ENCODE assay signal across 8 cellular contexts in the genomic region with DNA sequence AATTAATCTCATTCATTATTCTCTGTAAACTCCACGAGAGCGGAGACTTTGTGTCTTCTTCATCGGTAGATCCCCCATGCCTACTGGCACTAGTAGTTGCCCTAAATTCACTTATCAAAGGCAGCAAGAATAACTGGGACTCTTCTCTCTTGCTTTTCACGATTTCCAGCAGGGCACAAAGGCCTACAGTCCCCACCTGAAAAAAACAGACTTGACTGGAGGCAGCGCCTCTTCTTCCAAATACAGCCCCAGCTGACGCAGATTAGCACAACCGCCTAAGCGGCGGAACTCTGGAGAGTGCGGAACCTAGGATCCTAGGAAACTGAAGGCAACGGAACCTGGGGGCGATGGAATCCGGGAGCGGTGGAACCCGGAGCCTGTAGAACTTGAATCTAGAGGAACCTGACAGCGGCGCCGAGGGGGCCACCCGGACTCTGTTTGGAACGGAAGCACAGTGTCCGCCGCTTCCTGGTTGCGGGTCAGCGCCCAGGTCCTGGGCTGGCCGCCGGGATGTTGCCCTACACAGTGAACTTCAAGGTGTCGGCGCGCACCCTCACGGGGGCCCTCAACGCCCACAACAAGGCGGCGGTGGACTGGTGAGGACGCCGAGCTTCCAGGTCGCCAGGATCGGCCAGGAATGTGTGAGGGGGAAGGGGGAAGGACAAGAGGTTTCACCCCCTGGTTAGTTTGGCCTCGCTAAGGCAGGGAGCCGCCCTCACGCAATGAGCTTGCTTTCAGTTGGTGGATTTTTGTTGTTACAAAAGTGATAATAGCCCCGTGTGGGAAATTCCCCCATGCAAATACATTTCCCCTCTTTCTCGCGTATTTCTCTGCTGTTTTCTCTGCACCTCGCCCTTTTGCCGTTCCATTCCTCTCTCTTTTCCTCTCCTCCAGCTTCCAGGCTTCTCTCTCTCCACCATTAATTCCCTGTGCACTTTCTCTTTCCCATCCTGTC. TPM values are rescaled to one million over a fixed set of nuclear protein-coding genes. Genes with fewer than 3 reads are reported as not detected.
DNase-seq lines count a peak whose midpoint lies in the region; ATAC-seq and TF ChIP-seq lines count a peak whose summit lies in the region.

A gene with protein sequence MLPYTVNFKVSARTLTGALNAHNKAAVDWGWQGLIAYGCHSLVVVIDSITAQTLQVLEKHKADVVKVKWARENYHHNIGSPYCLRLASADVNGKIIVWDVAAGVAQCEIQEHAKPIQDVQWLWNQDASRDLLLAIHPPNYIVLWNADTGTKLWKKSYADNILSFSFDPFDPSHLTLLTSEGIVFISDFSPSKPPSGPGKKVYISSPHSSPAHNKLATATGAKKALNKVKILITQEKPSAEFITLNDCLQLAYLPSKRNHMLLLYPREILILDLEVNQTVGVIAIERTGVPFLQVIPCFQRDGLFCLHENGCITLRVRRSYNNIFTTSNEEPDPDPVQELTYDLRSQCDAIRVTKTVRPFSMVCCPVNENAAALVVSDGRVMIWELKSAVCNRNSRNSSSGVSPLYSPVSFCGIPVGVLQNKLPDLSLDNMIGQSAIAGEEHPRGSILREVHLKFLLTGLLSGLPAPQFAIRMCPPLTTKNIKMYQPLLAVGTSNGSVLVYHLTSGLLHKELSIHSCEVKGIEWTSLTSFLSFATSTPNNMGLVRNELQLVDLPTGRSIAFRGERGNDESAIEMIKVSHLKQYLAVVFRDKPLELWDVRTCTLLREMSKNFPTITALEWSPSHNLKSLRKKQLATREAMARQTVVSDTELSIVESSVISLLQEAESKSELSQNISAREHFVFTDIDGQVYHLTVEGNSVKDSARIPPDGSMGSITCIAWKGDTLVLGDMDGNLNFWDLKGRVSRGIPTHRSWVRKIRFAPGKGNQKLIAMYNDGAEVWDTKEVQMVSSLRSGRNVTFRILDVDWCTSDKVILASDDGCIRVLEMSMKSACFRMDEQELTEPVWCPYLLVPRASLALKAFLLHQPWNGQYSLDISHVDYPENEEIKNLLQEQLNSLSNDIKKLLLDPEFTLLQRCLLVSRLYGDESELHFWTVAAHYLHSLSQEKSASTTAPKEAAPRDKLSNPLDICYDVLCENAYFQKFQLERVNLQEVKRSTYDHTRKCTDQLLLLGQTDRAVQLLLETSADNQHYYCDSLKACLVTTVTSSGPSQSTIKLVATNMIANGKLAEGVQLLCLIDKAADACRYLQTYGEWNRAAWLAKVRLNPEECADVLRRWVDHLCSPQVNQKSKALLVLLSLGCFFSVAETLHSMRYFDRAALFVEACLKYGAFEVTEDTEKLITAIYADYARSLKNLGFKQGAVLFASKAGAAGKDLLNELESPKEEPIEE (plus strand): TSS at position 452 of the 955 bp plus-strand sequence. CDS start 59 bp downstream, at position 511.

- no peaks in the 10 kb centered on the region for H3K27me3 ChIP-seq in CD4-positive, CD25-positive, alpha-beta regulatory T cell (ENCODE audit: control insufficient read depth, insufficient read depth, low read length)

- DNase-seq in CD4-positive, CD25-positive, alpha-beta regulatory T cell, result peak; percentile 45 to 84 (median 59)
- peak; percentile 98 for DNase-seq in NCI-H82 (lab: John Stamatoyannopoulos, UW)
- DNase-seq in activated CD4-positive, alpha-beta memory T cell treated with anti-CD3 and anti-CD28 coated beads, Interleukin-2, amount 10 ng/mL, durations not matched to agents 7 days and 5 days, result peak; percentile 76
- peak; percentile 91 for DNase-seq in ecto neural progenitor cell (ENCODE audit: low spot score)
- peak; percentile 83 to 97 for DNase-seq in lower leg skin (ENCODE audit: low spot score in 2 of 2)
- peak; percentile 49 to 68 for DNase-seq in stimulated activated CD4-positive, alpha-beta T cell treated with anti-CD3 and anti-CD28 coated beads, Interleukin-4, amount 100 ng/mL, for 4 hours

- H3K36me3 ChIP-seq in CD4-positive, CD25-positive, alpha-beta regulatory T cell (ENCODE audit: control insufficient read depth, insufficient read depth, low read length), result peaks cover 8% of the 10 kb centered on the region

- H3K4me3 Mint-ChIP-seq in CD4-positive, CD25-positive, alpha-beta regulatory T cell, result peak within 1 kb of the TSS; percentile 98 to 99 (median 99)
- peak within 1 kb of the TSS; percentile 100 for H3K4me3 Mint-ChIP-seq in activated CD4-positive, alpha-beta memory T cell treated with anti-CD3 and anti-CD28 coated beads, Interleukin-2, amount 10 ng/mL, durations not matched to agents 7 days and 5 days

- intact Hi-C loops in lower leg skin (cut with DNase I; ENCODE audit: low total_unique reads), result no loop called here

- H3K36me3 Mint-ChIP-seq in CD4-positive, CD25-positive, alpha-beta regulatory T cell, result peaks cover 18% of the 10 kb centered on the region
- H3K36me3 Mint-ChIP-seq in activated CD4-positive, alpha-beta memory T cell treated with anti-CD3 and anti-CD28 coated beads, Interleukin-2, amount 10 ng/mL, durations not matched to agents 7 days and 5 days (ENCODE audit: low read depth), result peaks cover 31% of the 10 kb centered on the region

- peak; percentile 83 to 86 for ATAC-seq in CD4-positive, CD25-positive, alpha-beta regulatory T cell (ENCODE audit: low read depth in 2 of 2)
- ATAC-seq in GM19397 (IDR thresholded peaks at IDR 0.05; ENCODE audit: unreplicated experiment) (peak; percentile 97), HG03565 (IDR thresholded peaks at IDR 0.05; ENCODE audit: unreplicated experiment) (peak; percentile 86)

- peaks cover 0 to 2% (median 0%) of the 10 kb centered on the region in 7 donors for H3K9me3 Mint-ChIP-seq in CD4-positive, CD25-positive, alpha-beta regulatory T cell
- peaks cover 2% of the 10 kb centered on the region for H3K9me3 Mint-ChIP-seq in activated CD4-positive, alpha-beta memory T cell treated with anti-CD3 and anti-CD28 coated beads, Interleukin-2, amount 10 ng/mL, durations not matched to agents 7 days and 5 days

- TF ChIP-seq POLR2A in lower leg skin (IDR thresholded peaks at IDR 0.05), result no peak

- POLR2A ChIA-PET in activated CD4-positive, alpha-beta memory T cell treated with anti-CD3 and anti-CD28 coated beads, Interleukin-2, amount 10 ng/mL, durations not matched to agents 7 days and 5 days (lab: Charles Lee), result interaction anchor here (0.6 to 1.9 kb wide), 6 partner anchors 10 to 1513 kb away, joined by 3 to 6 read pairs (median 3); a partner anchor contains a TSS

- peaks cover 0 to 5% of the 10 kb centered on the region in 2 experiments for H3K9me3 ChIP-seq in CD4-positive, CD25-positive, alpha-beta regulatory T cell (ENCODE audit: control insufficient read depth in 2 of 2, low read length in 2 of 2)

- peaks cover 22% of the 10 kb centered on the region for H3K4me1 ChIP-seq in CD4-positive, CD25-positive, alpha-beta regulatory T cell (ENCODE audit: control insufficient read depth, insufficient read depth, low read length, poor library complexity, severe bottlenecking)

- no peak for TF ChIP-seq CTCF in lower leg skin (IDR thresholded peaks at IDR 0.05)

- peak within 1 kb of the TSS; percentile 98 to 99 (median 98) for H3K27ac Mint-ChIP-seq in CD4-positive, CD25-positive, alpha-beta regulatory T cell
- H3K27ac Mint-ChIP-seq in activated CD4-positive, alpha-beta memory T cell treated with anti-CD3 and anti-CD28 coated beads, Interleukin-2, amount 10 ng/mL, durations not matched to agents 7 days and 5 days, result peak within 1 kb of the TSS; percentile 91

- peak within 1 kb of the TSS; percentile 81 for H3K27ac ChIP-seq in CD4-positive, CD25-positive, alpha-beta regulatory T cell (ENCODE audit: insufficient read depth, low read length, poor library complexity, severe bottlenecking)

- peak within 1 kb of the TSS; percentile 90 for H3K4me3 ChIP-seq in CD4-positive, CD25-positive, alpha-beta regulatory T cell (ENCODE audit: low read depth, low read length)
- H3K4me3 ChIP-seq in lower leg skin (ENCODE audit: low read depth, poor library complexity, severe bottlenecking), result peak within 1 kb of the TSS; percentile 89

- H3K27me3 Mint-ChIP-seq in CD4-positive, CD25-positive, alpha-beta regulatory T cell, result no peaks in the 10 kb centered on the region
- H3K27me3 Mint-ChIP-seq in activated CD4-positive, alpha-beta memory T cell treated with anti-CD3 and anti-CD28 coated beads, Interleukin-2, amount 10 ng/mL, durations not matched to agents 7 days and 5 days, result no peaks in the 10 kb centered on the region

- CTCF ChIA-PET in activated CD4-positive, alpha-beta memory T cell treated with anti-CD3 and anti-CD28 coated beads, Interleukin-2, amount 10 ng/mL, durations not matched to agents 7 days and 5 days (lab: Charles Lee), result no interaction called here

- peaks cover 22 to 64% (median 44%) of the 10 kb centered on the region in 4 donors for H3K4me1 Mint-ChIP-seq in CD4-positive, CD25-positive, alpha-beta regulatory T cell
- H3K4me1 Mint-ChIP-seq in activated CD4-positive, alpha-beta memory T cell treated with anti-CD3 and anti-CD28 coated beads, Interleukin-2, amount 10 ng/mL, durations not matched to agents 7 days and 5 days, result peaks cover 39% of the 10 kb centered on the region

- 3 to 5% methylated on average over 38 to 44 of the region's 45 CpGs for WGBS in lower leg skin, 2 donors

RNA-seq across cellular contexts. Expression of the gene that starts here (rescaled TPM):
- total RNA-seq in CD4-positive, CD25-positive, alpha-beta regulatory T cell, result 40.4 TPM
- 10 to 100 TPM; 20.3 to 22.1 (median 21.7) TPM for polyA plus RNA-seq in CD4-positive, CD25-positive, alpha-beta regulatory T cell
- total RNA-seq in activated CD4-positive, alpha-beta memory T cell treated with anti-CD3 and anti-CD28 coated beads, Interleukin-2, amount 10 ng/mL, durations not matched to agents 7 days and 5 days, result 10 to 100 TPM; 41.5 to 47.0 TPM
- 10 to 100 TPM; 25.8 to 37.7 (median 36.7) TPM for total RNA-seq in lower leg skin

Comparison
In these comparisons a context has a peak if more than half of its experiments do, and no peak if none do; other contexts are left out.
1. Peak in every context shown above with its lines: DNase-seq, ATAC-seq, H3K4me3 ChIP-seq and H3K27ac ChIP-seq.